Comparison of ENCODE assay signal across 8 cellular contexts in the genomic region with DNA sequence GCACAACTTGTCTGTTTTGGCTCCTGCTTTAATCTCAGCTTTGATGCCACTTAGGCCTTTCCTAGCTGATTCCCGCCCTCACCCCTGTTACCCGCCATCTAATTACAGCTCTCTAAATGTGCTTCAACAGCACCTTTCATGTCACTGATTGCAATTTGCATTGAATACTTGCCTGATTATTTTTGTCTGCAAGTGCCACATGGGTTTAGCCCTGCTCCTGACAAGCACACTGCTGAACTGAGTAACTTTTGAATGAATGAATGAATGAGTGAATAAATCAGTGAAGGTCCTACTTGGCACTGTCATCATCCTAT. TPM values are rescaled to one million over a fixed set of nuclear protein-coding genes. Genes with fewer than 3 reads are reported as not detected.
A peak's percentile ranks its signal among the peaks of the same experiment; 100 is the strongest.
DNase-seq lines count a peak whose midpoint lies in the region; ATAC-seq, FAIRE-seq and TF ChIP-seq lines count a peak whose summit lies in the region.

No MANE protein-coding gene starts in this region.

- TF ChIP-seq CTCF in HL-60 (IDR thresholded peaks at IDR 0.05; ENCODE audit: insufficient read depth, low read length), result no peak
- no peak for TF ChIP-seq CTCF in bronchial epithelial cell (IDR thresholded peaks at IDR 0.05; ENCODE audit: insufficient read depth, low read length, severe bottlenecking)

- H3K27me3 ChIP-seq in CD4-positive, CD25-positive, alpha-beta regulatory T cell (ENCODE audit: control insufficient read depth, insufficient read depth, low read length), result peaks cover 45% of the 10 kb centered on the region
- H3K27me3 ChIP-seq in HL-60 (ENCODE audit: insufficient read depth, poor library complexity, severe bottlenecking) (peaks cover 14% of the 10 kb centered on the region), bronchial epithelial cell (ENCODE audit: control insufficient read depth, insufficient read depth, low read length) (no peaks in the 10 kb centered on the region)

- H3K27me3 Mint-ChIP-seq in CD4-positive, CD25-positive, alpha-beta regulatory T cell, result peaks cover 76% of the 10 kb centered on the region
- H3K27me3 Mint-ChIP-seq in naive B cell, result peaks cover 30 to 62% (median 36%) of the 10 kb centered on the region in 3 donors

- no peaks in the 10 kb centered on the region for H3K36me3 Mint-ChIP-seq in CD4-positive, CD25-positive, alpha-beta regulatory T cell
- no peaks in the 10 kb centered on the region for H3K36me3 Mint-ChIP-seq in naive B cell

- peaks cover 24% of the 10 kb centered on the region for H3K4me1 ChIP-seq in CD4-positive, CD25-positive, alpha-beta regulatory T cell (ENCODE audit: control insufficient read depth, insufficient read depth, low read length, poor library complexity, severe bottlenecking)

- peaks cover 0 to 1% (median 0%) of the 10 kb centered on the region in 7 donors for H3K9me3 Mint-ChIP-seq in CD4-positive, CD25-positive, alpha-beta regulatory T cell
- no peaks in the 10 kb centered on the region for H3K9me3 Mint-ChIP-seq in naive B cell

- H3K36me3 ChIP-seq in CD4-positive, CD25-positive, alpha-beta regulatory T cell (ENCODE audit: control insufficient read depth, insufficient read depth, low read length), result no peaks in the 10 kb centered on the region
- no peaks in the 10 kb centered on the region for H3K36me3 ChIP-seq in bronchial epithelial cell (ENCODE audit: control insufficient read depth, insufficient read depth, low read length)

- H3K4me3 Mint-ChIP-seq in CD4-positive, CD25-positive, alpha-beta regulatory T cell, result peak overlapping the region; percentile 21 to 84 (median 54)
- peak overlapping the region; percentile 62 to 92 (median 80) for H3K4me3 Mint-ChIP-seq in naive B cell

- H3K27ac Mint-ChIP-seq in CD4-positive, CD25-positive, alpha-beta regulatory T cell, result peak overlapping the region in 1 of 3 donors; percentile 10
- peak overlapping the region in 1 of 6 donors; percentile 91 for H3K27ac Mint-ChIP-seq in naive B cell

- peak in 1 of 3 donors; percentile 3 for DNase-seq in CD4-positive, CD25-positive, alpha-beta regulatory T cell
- DNase-seq in HL-60 (ENCODE audit: low read depth in 1 of 2, low spot score in 1 of 2), result no peak
- DNase-seq in bronchial epithelial cell (ENCODE audit: low read depth), result no peak
- peak; percentile 0 for DNase-seq in naive B cell
- no peak for DNase-seq in Kasumi-1 (lab: John Stamatoyannopoulos, UW)
- DNase-seq in cortex of kidney (lab: John Stamatoyannopoulos, UW), result no peak
- DNase-seq in SHP77 treated with DMSO at 0.1 percent for 48 hours (lab: John Stamatoyannopoulos, UW), result no peak
- no peak for DNase-seq in SIG-M5 (lab: John Stamatoyannopoulos, UW)

- no peak for FAIRE-seq in bronchial epithelial cell (lab: Jason Lieb, UNC)

- no peak overlapping the region for H3K27ac ChIP-seq in CD4-positive, CD25-positive, alpha-beta regulatory T cell (ENCODE audit: insufficient read depth, low read length, poor library complexity, severe bottlenecking)
- H3K27ac ChIP-seq in HL-60 (replicated peaks), result no peak overlapping the region

- no peaks in the 10 kb centered on the region for H3K9me3 ChIP-seq in CD4-positive, CD25-positive, alpha-beta regulatory T cell (ENCODE audit: control insufficient read depth in 2 of 2, low read length in 2 of 2)

- H3K4me3 ChIP-seq in CD4-positive, CD25-positive, alpha-beta regulatory T cell (ENCODE audit: low read depth, low read length), result peak overlapping the region; percentile 51
- peak overlapping the region; percentile 81 for H3K4me3 ChIP-seq in HL-60 (replicated peaks; ENCODE audit: insufficient read depth, low read length)
- H3K4me3 ChIP-seq in bronchial epithelial cell (ENCODE audit: low read depth, low read length), result peak overlapping the region; percentile 84

- ATAC-seq in CD4-positive, CD25-positive, alpha-beta regulatory T cell (ENCODE audit: low read depth in 2 of 2), result peak; percentile 1 to 16
- ATAC-seq in naive B cell (ENCODE audit: low read depth in 2 of 2), result peak in 1 of 2 donors; percentile 3

- H3K4me1 Mint-ChIP-seq in CD4-positive, CD25-positive, alpha-beta regulatory T cell, result peaks cover 0 to 20% (median 10%) of the 10 kb centered on the region in 4 donors
- H3K4me1 Mint-ChIP-seq in naive B cell, result peaks cover 16 to 22% (median 17%) of the 10 kb centered on the region in 3 donors

RNA-seq across cellular contexts. Expression of a gene that starts 0.6 kb away (rescaled TPM):
- total RNA-seq in CD4-positive, CD25-positive, alpha-beta regulatory T cell, result 1.3 TPM
- 1 to 10 TPM; 2.9 to 5.5 (median 3.4) TPM for polyA plus RNA-seq in CD4-positive, CD25-positive, alpha-beta regulatory T cell
- total RNA-seq in bronchial epithelial cell, result 39.7 and 64.8 TPM in 2 replicates
- polyA plus RNA-seq in naive B cell (ENCODE audit: low read depth in 6 of 6), result under 1 TPM in 3 of 6 donors, not detected in 3; 0.23 to 0.65 (median 0.34) TPM

RNA-seq across cellular contexts. Expression of a gene that starts 56.1 kb away (rescaled TPM):
- total RNA-seq in CD4-positive, CD25-positive, alpha-beta regulatory T cell, result not detected
- polyA plus RNA-seq in CD4-positive, CD25-positive, alpha-beta regulatory T cell, result not detected
- 0.26 and 0.38 TPM in 2 replicates for total RNA-seq in bronchial epithelial cell
- not detected for polyA plus RNA-seq in naive B cell (ENCODE audit: low read depth in 6 of 6)

Comparison
In these comparisons a context has a peak if more than half of its experiments do, and no peak if none do; other contexts are left out.
1. RNA of a gene that starts 0.6 kb away (total RNA-seq): 39.7 to 64.8 TPM in bronchial epithelial cell; 1.3 TPM in CD4-positive, CD25-positive, alpha-beta regulatory T cell (single experiment); every median in the first group is over 10 times any median in the second.
2. Peak in every context shown above with its lines, with median percentiles within 50 percentile points of each other: H3K4me3 ChIP-seq.